ENCODE assay signal across 7 cellular contexts in genomic region chr12:53624453-53624852, GRCh38. TPM values are rescaled to one million over a fixed set of nuclear protein-coding genes. Genes with fewer than 3 reads are reported as not detected.
DNase-seq lines count a peak whose midpoint lies in the region; ATAC-seq and TF ChIP-seq lines count a peak whose summit lies in the region.

No MANE protein-coding gene starts in this region.

- no peaks in the 10 kb centered on the region for H3K9me3 ChIP-seq in hepatocyte (ENCODE audit: low read depth)

- no peak for TF ChIP-seq CTCF in HFFc6 (IDR thresholded peaks at IDR 0.05)
- TF ChIP-seq CTCF in hepatocyte (IDR thresholded peaks at IDR 0.05; ENCODE audit: poor library complexity), result no peak

- H3K79me2 ChIP-seq in hepatocyte, result peaks cover 57% of the 10 kb centered on the region

- peaks cover 34% of the 10 kb centered on the region for H3K4me1 Mint-ChIP-seq in HFFc6 (ENCODE audit: low read depth)
- peaks cover 32% of the 10 kb centered on the region for H3K4me1 Mint-ChIP-seq in activated CD8-positive, alpha-beta T cell treated with anti-CD3 and anti-CD28 coated beads, Interleukin-2, amount 10 ng/mL, durations not matched to agents 7 days and 5 days (ENCODE audit: low read depth)
- H3K4me1 Mint-ChIP-seq in stimulated activated naive B cell treated with anti-CD40 and anti-IgM and Interleukin-4, amounts not matched to agents 10 μg/mL and 1 μg/mL and 100 μg/mL, for 72 hours, result peaks cover 21 to 38% of the 10 kb centered on the region in 2 donors

- H3K9me2 ChIP-seq in hepatocyte (replicated peaks; ENCODE audit: insufficient read depth), result no peaks in the 10 kb centered on the region

- peaks cover 8% of the 10 kb centered on the region for H4K20me1 ChIP-seq in hepatocyte (ENCODE audit: insufficient read depth, poor library complexity, severe bottlenecking)

- no peak for ATAC-seq in activated CD8-positive, alpha-beta T cell treated with anti-CD3 and anti-CD28 coated beads, Interleukin-2, amount 10 ng/mL, durations not matched to agents 7 days and 5 days
- ATAC-seq in stimulated activated naive B cell treated with anti-CD40 and anti-IgM and Interleukin-4, amounts not matched to agents 10 μg/mL and 1 μg/mL and 100 μg/mL, for 72 hours (replicated peaks), result no peak
- ATAC-seq in HG02678 (IDR thresholded peaks at IDR 0.05; ENCODE audit: unreplicated experiment), result no peak

- H3K4me2 ChIP-seq in hepatocyte, result peak overlapping the region; percentile 85

- H3K27me3 Mint-ChIP-seq in HFFc6 (ENCODE audit: insufficient read depth), result no peaks in the 10 kb centered on the region; the same call in 1 of the 2 replicates
- H3K27me3 Mint-ChIP-seq in activated CD8-positive, alpha-beta T cell treated with anti-CD3 and anti-CD28 coated beads, Interleukin-2, amount 10 ng/mL, durations not matched to agents 7 days and 5 days (ENCODE audit: low read depth), result no peaks in the 10 kb centered on the region
- no peaks in the 10 kb centered on the region for H3K27me3 Mint-ChIP-seq in stimulated activated naive B cell treated with anti-CD40 and anti-IgM and Interleukin-4, amounts not matched to agents 10 μg/mL and 1 μg/mL and 100 μg/mL, for 72 hours

- peaks cover 21% of the 10 kb centered on the region for H3K4me1 ChIP-seq in hepatocyte (ENCODE audit: insufficient read depth)

- DNase-seq in HFFc6, result no peak
- no peak for DNase-seq in activated CD8-positive, alpha-beta T cell treated with anti-CD3 and anti-CD28 coated beads, Interleukin-2, amount 10 ng/mL, durations not matched to agents 7 days and 5 days
- DNase-seq in hepatocyte (ENCODE audit: low spot score), result peak; percentile 10
- DNase-seq in stimulated activated naive B cell treated with anti-CD40 and anti-IgM and Interleukin-4, amounts not matched to agents 10 μg/mL and 1 μg/mL and 100 μg/mL, for 72 hours, result no peak
- DNase-seq in central memory CD4-positive, alpha-beta T cell, result no peak
- DNase-seq in GOT3 (lab: John Stamatoyannopoulos, UW), result no peak

- CTCF ChIA-PET in activated CD8-positive, alpha-beta T cell treated with anti-CD3 and anti-CD28 coated beads, Interleukin-2, amount 10 ng/mL, durations not matched to agents 7 days and 5 days (lab: Charles Lee), result interaction anchor here (1.0 to 5.3 kb wide), 8 partner anchors 9 to 133 kb away, joined by 3 to 36 read pairs (median 6); partner anchors contain the start of gene ATP5MC2

- H2AFZ ChIP-seq in hepatocyte, result no peak overlapping the region

- H3K27me3 ChIP-seq in hepatocyte, result no peaks in the 10 kb centered on the region

- peak overlapping the region; percentile 43 for H3K4me3 ChIP-seq in hepatocyte

- H3K27ac Mint-ChIP-seq in HFFc6, result peak overlapping the region; percentile 96; the same call in 1 of the 2 replicates
- no peak overlapping the region for H3K27ac Mint-ChIP-seq in activated CD8-positive, alpha-beta T cell treated with anti-CD3 and anti-CD28 coated beads, Interleukin-2, amount 10 ng/mL, durations not matched to agents 7 days and 5 days
- no peak overlapping the region for H3K27ac Mint-ChIP-seq in stimulated activated naive B cell treated with anti-CD40 and anti-IgM and Interleukin-4, amounts not matched to agents 10 μg/mL and 1 μg/mL and 100 μg/mL, for 72 hours

- no peaks in the 10 kb centered on the region for H3K9me3 Mint-ChIP-seq in HFFc6
- H3K9me3 Mint-ChIP-seq in activated CD8-positive, alpha-beta T cell treated with anti-CD3 and anti-CD28 coated beads, Interleukin-2, amount 10 ng/mL, durations not matched to agents 7 days and 5 days (ENCODE audit: insufficient read depth), result no peaks in the 10 kb centered on the region
- no peaks in the 10 kb centered on the region for H3K9me3 Mint-ChIP-seq in stimulated activated naive B cell treated with anti-CD40 and anti-IgM and Interleukin-4, amounts not matched to agents 10 μg/mL and 1 μg/mL and 100 μg/mL, for 72 hours

- H3K36me3 Mint-ChIP-seq in HFFc6 (ENCODE audit: low read depth), result peaks cover 6% of the 10 kb centered on the region
- H3K36me3 Mint-ChIP-seq in activated CD8-positive, alpha-beta T cell treated with anti-CD3 and anti-CD28 coated beads, Interleukin-2, amount 10 ng/mL, durations not matched to agents 7 days and 5 days (ENCODE audit: low read depth), result peaks cover 11% of the 10 kb centered on the region
- H3K36me3 Mint-ChIP-seq in stimulated activated naive B cell treated with anti-CD40 and anti-IgM and Interleukin-4, amounts not matched to agents 10 μg/mL and 1 μg/mL and 100 μg/mL, for 72 hours, result peaks cover 7 to 8% of the 10 kb centered on the region in 2 donors

- POLR2A ChIA-PET in activated CD8-positive, alpha-beta T cell treated with anti-CD3 and anti-CD28 coated beads, Interleukin-2, amount 10 ng/mL, durations not matched to agents 7 days and 5 days (lab: Charles Lee), result interaction anchor here (1.3 kb wide), 1 partner anchor 51 kb away, joined by 4 read pairs; no protein-coding TSS in a partner anchor

- WGBS in hepatocyte (ENCODE audit: low lambda C conversion rate, missing lambda C conversion rate), result 87% methylated on average over 2 of the region's 2 CpGs

- H3K4me3 Mint-ChIP-seq in HFFc6, result peak overlapping the region; percentile 99
- H3K4me3 Mint-ChIP-seq in activated CD8-positive, alpha-beta T cell treated with anti-CD3 and anti-CD28 coated beads, Interleukin-2, amount 10 ng/mL, durations not matched to agents 7 days and 5 days, result peak overlapping the region; percentile 98
- H3K4me3 Mint-ChIP-seq in stimulated activated naive B cell treated with anti-CD40 and anti-IgM and Interleukin-4, amounts not matched to agents 10 μg/mL and 1 μg/mL and 100 μg/mL, for 72 hours, result peak overlapping the region; percentile 99

- no peaks in the 10 kb centered on the region for H3K36me3 ChIP-seq in hepatocyte (replicated peaks; ENCODE audit: insufficient read depth, low read depth)

- H3K27ac ChIP-seq in hepatocyte, result peak overlapping the region; percentile 65

RNA-seq across cellular contexts. Expression of gene ATF7, which starts 1.7 kb away (rescaled TPM):
- 10 to 100 TPM; 23.6 to 32.1 (median 29.8) TPM for total RNA-seq in HFFc6 (2021; fragmentation: NEBNext Ultra II Directional; extraction: Animal tissue kit (Norgen Biotek cat#: 25700))
- total RNA-seq in activated CD8-positive, alpha-beta T cell treated with anti-CD3 and anti-CD28 coated beads, Interleukin-2, amount 10 ng/mL, durations not matched to agents 7 days and 5 days, result 10 to 100 TPM; 27.7 to 28.7 TPM
- 12.6 and 17.8 TPM in 2 replicates for total RNA-seq in hepatocyte
- 19.2 and 20.5 TPM in 2 replicates for polyA plus RNA-seq in hepatocyte

RNA-seq across cellular contexts. Expression of gene ATP5MC2, which starts 51.4 kb away (rescaled TPM):
- total RNA-seq in HFFc6 (2021; fragmentation: NEBNext Ultra II Directional; extraction: Animal tissue kit (Norgen Biotek cat#: 25700)), result 100 to 1,000 TPM; 257 to 366 (median 308) TPM
- 100 to 1,000 TPM; 241 to 247 TPM for total RNA-seq in activated CD8-positive, alpha-beta T cell treated with anti-CD3 and anti-CD28 coated beads, Interleukin-2, amount 10 ng/mL, durations not matched to agents 7 days and 5 days
- total RNA-seq in hepatocyte, result 252 and 329 TPM in 2 replicates
- polyA plus RNA-seq in hepatocyte, result 301 and 306 TPM in 2 replicates
